Comparison of ENCODE assay signal across 17 cellular contexts in genomic region chr7:24611130-24611529, GRCh38. TPM values are rescaled to one million over a fixed set of nuclear protein-coding genes. Genes with fewer than 3 reads are reported as not detected.
DNase-seq lines count a peak whose midpoint lies in the region; ATAC-seq and TF ChIP-seq lines count a peak whose summit lies in the region.
"Had no signal": no experiment of that assay in that cellular context is flagged by ENCODE, and none has a peak within 500 bp of the region (broad histone marks: within the 10 kb centered on the region; RNA-seq: fewer than 3 reads in every experiment).

No MANE protein-coding gene starts in this region.

- intact Hi-C loops in A673 (cut with micrococcal nuclease; ENCODE audit: unreplicated experiment) (no loop called here), OCI-LY7 (cut with micrococcal nuclease; ENCODE audit: unreplicated experiment) (no loop called here), psoas muscle (cut with DNase I) (no loop called here), Right ventricle myocardium inferior (cut with DNase I) (no loop called here)

- H3K9me2 ChIP-seq in Loucy (replicated peaks; ENCODE audit: low read depth, low read length) (no peaks in the 10 kb centered on the region), OCI-LY7 (ENCODE audit: insufficient read depth, low read length) (no peaks in the 10 kb centered on the region)

- H3K4me2 ChIP-seq in Loucy (ENCODE audit: low read depth, low read length, poor library complexity, severe bottlenecking) (peak overlapping the region; percentile 25), OCI-LY7 (ENCODE audit: low read length) (peak overlapping the region; percentile 35)
- H3K4me2 ChIP-seq: A549, BLaER1 had no signal

- WGBS in psoas muscle, 3 donors, result 43 to 54% (median 44%) methylated on average over 3 of the region's 3 CpGs

- TF ChIP-seq CTCF in A673 (conservative IDR thresholded peaks at IDR 0.05; ENCODE audit: low read depth, low read length), result no peak
- TF ChIP-seq CTCF in Loucy (conservative IDR thresholded peaks at IDR 0.05; ENCODE audit: low read length), result no peak
- no peak for TF ChIP-seq CTCF in OCI-LY7 (conservative IDR thresholded peaks at IDR 0.05; ENCODE audit: low read length)
- TF ChIP-seq CTCF in psoas muscle (IDR thresholded peaks at IDR 0.05), result no peak

- H3K27me3 ChIP-seq in A673 (replicated peaks; ENCODE audit: insufficient read depth, low read depth, low read length, poor library complexity), result no peaks in the 10 kb centered on the region
- no peaks in the 10 kb centered on the region for H3K27me3 ChIP-seq in Loucy (ENCODE audit: insufficient read depth, low read length, poor library complexity, severe bottlenecking)
- no peaks in the 10 kb centered on the region for H3K27me3 ChIP-seq in psoas muscle (ENCODE audit: insufficient read depth in 3 of 3, low read length in 2 of 3)
- H3K27me3 ChIP-seq: BLaER1 had no signal

- H3K9ac ChIP-seq in Loucy (ENCODE audit: low read depth, low read length, poor library complexity, severe bottlenecking), result no peak overlapping the region
- H3K9ac ChIP-seq: BLaER1 had no signal

- CTCF ChIA-PET in A673 (lab: Charles Lee), result no interaction called here
- CTCF ChIA-PET in OCI-LY7 (lab: Charles Lee; ENCODE audit: unreplicated experiment), result no interaction called here

- peaks cover 3% of the 10 kb centered on the region for H3K36me3 ChIP-seq in A673 (ENCODE audit: insufficient read depth, low read length, poor library complexity, severe bottlenecking)
- H3K36me3 ChIP-seq in Loucy (ENCODE audit: insufficient read depth, low read length), result no peaks in the 10 kb centered on the region
- no peaks in the 10 kb centered on the region; the same call in 1 of the 2 replicates for H3K36me3 ChIP-seq in OCI-LY7 (ENCODE audit: insufficient read depth, low read length)
- H3K36me3 ChIP-seq in psoas muscle (ENCODE audit: insufficient read depth in 1 of 2, low read depth in 1 of 2), result no peaks in the 10 kb centered on the region
- H3K36me3 ChIP-seq: HAP-1 had no signal

- DNase-seq in A673 (ENCODE audit: low spot score) (peak; percentile 31), OCI-LY7 (ENCODE audit: low spot score) (peak; percentile 5), psoas muscle (no peak), Right ventricle myocardium inferior (ENCODE audit: missing footprints) (no peak), amniotic stem cell (lab: John Stamatoyannopoulos, UW) (no peak), NCI-H1092 treated with DMSO at 0.1 percent for 48 hours (lab: John Stamatoyannopoulos, UW) (no peak)
- DNase-seq: CD4-positive, alpha-beta memory T cell; DMS153; DMS79; GF-D8 had no signal

- H3K79me2 ChIP-seq in Loucy (ENCODE audit: insufficient read depth, low read length), result peaks cover 48% of the 10 kb centered on the region; the same call in 1 of the 2 replicates
- peaks cover 96% of the 10 kb centered on the region for H3K79me2 ChIP-seq in OCI-LY7 (ENCODE audit: insufficient read depth, low read depth, low read length)

- ATAC-seq in psoas muscle, result peak in 2 of 4 donors; percentile 56 to 63
- no peak for ATAC-seq in Right ventricle myocardium inferior
- no peak for ATAC-seq in HG03175 (IDR thresholded peaks at IDR 0.05; ENCODE audit: unreplicated experiment)
- ATAC-seq: A549 had no signal

- BruUV-seq in A673 (replicated peaks; lab: Mats Ljungman, UMichigan), result no TSS peak
- BruUV-seq in OCI-LY7 (replicated peaks; lab: Mats Ljungman, UMichigan), result no TSS peak

- POLR2A ChIA-PET in A673 (lab: Charles Lee; ENCODE audit: low non-redundant PET), result no interaction called here
- POLR2A ChIA-PET in OCI-LY7 (lab: Charles Lee), result interaction anchor here (0.7 to 2.3 kb wide), 8 partner anchors 9 to 508 kb away, joined by 3 to 9 read pairs (median 4); no protein-coding TSS in a partner anchor

- H3K9me3 ChIP-seq in A673 (ENCODE audit: low read depth, low read length, poor library complexity, severe bottlenecking) (no peaks in the 10 kb centered on the region), Loucy (ENCODE audit: insufficient read depth, low read depth, low read length) (0 out of 2 replicates have a peak, but pooled peaks cover 4% of the 10 kb centered on the region), OCI-LY7 (ENCODE audit: low read length) (peaks cover 27% of the 10 kb centered on the region), psoas muscle (no peaks in the 10 kb centered on the region)
- H3K9me3 ChIP-seq: A549, HAP-1 had no signal

- H3F3A ChIP-seq in Loucy (ENCODE audit: low read depth), result no peaks in the 10 kb centered on the region

- H3K4me1 ChIP-seq in A673 (ENCODE audit: insufficient read depth, low read length, poor library complexity, severe bottlenecking) (peaks cover 24% of the 10 kb centered on the region), Loucy (ENCODE audit: insufficient read depth, low read length, poor library complexity, severe bottlenecking) (peaks cover 34% of the 10 kb centered on the region), OCI-LY7 (ENCODE audit: insufficient read depth, low read length, poor library complexity, severe bottlenecking) (peaks cover 39% of the 10 kb centered on the region), psoas muscle (peaks cover 31% of the 10 kb centered on the region)
- H3K4me1 ChIP-seq: HAP-1 had no signal

- no peak overlapping the region for H2AFZ ChIP-seq in Loucy (ENCODE audit: low read length)
- H2AFZ ChIP-seq in OCI-LY7 (ENCODE audit: low read length), result no peak overlapping the region

- no peak overlapping the region for H3K4me3 ChIP-seq in A673 (ENCODE audit: low read depth, low read length, poor library complexity, severe bottlenecking)
- H3K4me3 ChIP-seq in Loucy (ENCODE audit: low read length, poor library complexity, severe bottlenecking), result no peak overlapping the region
- no peak overlapping the region for H3K4me3 ChIP-seq in OCI-LY7 (ENCODE audit: low read depth, low read length, poor library complexity, severe bottlenecking)
- peak overlapping the region; percentile 29 for H3K4me3 ChIP-seq in psoas muscle
- H3K4me3 ChIP-seq: A549, BLaER1, HAP-1 had no signal

- H3K27ac ChIP-seq in A673 (ENCODE audit: low read depth, low read length, poor library complexity, severe bottlenecking) (no peak overlapping the region), OCI-LY7 (ENCODE audit: low read depth, low read length, poor library complexity, severe bottlenecking) (no peak overlapping the region), psoas muscle (peak overlapping the region; percentile 5)
- H3K27ac ChIP-seq: 22Rv1, A549, BLaER1, HL-60 had no signal

- H4K20me1 ChIP-seq in Loucy (ENCODE audit: insufficient read depth, low read length, poor library complexity, severe bottlenecking), result peaks cover 28% of the 10 kb centered on the region
- 0 out of 2 replicates have a peak, but pooled peaks cover 12% of the 10 kb centered on the region for H4K20me1 ChIP-seq in OCI-LY7 (ENCODE audit: insufficient read depth, low read length)

RNA-seq across cellular contexts. Expression of gene PALS2, which starts 37.9 kb away (rescaled TPM):
- total RNA-seq in A673 (2021) (65.3 and 68.4 TPM in 2 replicates), OCI-LY7 (2022) (74.0 and 75.9 TPM in 2 replicates), psoas muscle (10 to 100 TPM; 21.5 to 67.4 (median 33.9) TPM), Right ventricle myocardium inferior (10.8 TPM)
- total RNA-seq in OCI-LY7 (2014; rRNA removed; shearing (Covaris generic)), result 26.3 and 45.1 TPM in 2 replicates
- 10 to 100 TPM in 1 of 3 donors, 1 to 10 TPM in 2; 6.4 to 10.9 (median 7.5) TPM for polyA plus RNA-seq in psoas muscle

Comparison
In these comparisons a context has a peak if more than half of its experiments do, and no peak if none do; other contexts are left out.
1. DNase-seq: peak in A673 (single experiment) and OCI-LY7 (single experiment); none in psoas muscle (0 of 2), Right ventricle myocardium inferior (single experiment), amniotic stem cell (single experiment) and NCI-H1092 treated with DMSO at 0.1 percent for 48 hours (single experiment).